Comparison of ENCODE assay signal across 20 cellular contexts in genomic region chr18:57660961-57661360, GRCh38. TPM values are rescaled to one million over a fixed set of nuclear protein-coding genes. Genes with fewer than 3 reads are reported as not detected.
A peak's percentile ranks its signal among the peaks of the same experiment; 100 is the strongest.
DNase-seq lines count a peak whose midpoint lies in the region; ATAC-seq and TF ChIP-seq lines count a peak whose summit lies in the region.
"Had no signal": no experiment of that assay in that cellular context is flagged by ENCODE, and none has a peak within 500 bp of the region (broad histone marks: within the 10 kb centered on the region; RNA-seq: fewer than 3 reads in every experiment).

No MANE protein-coding gene starts in this region.

- peaks cover 13% of the 10 kb centered on the region for H3K4me1 ChIP-seq in prostate gland (replicated peaks)
- H3K4me1 ChIP-seq: foreskin keratinocyte, Peyer's patch, testis had no signal

- H3K4me3 Mint-ChIP-seq in effector memory CD8-positive, alpha-beta T cell = no peak overlapping the region
- H3K4me3 Mint-ChIP-seq: activated CD4-positive, alpha-beta T cell treated with anti-CD3 and anti-CD28 coated beads, Interleukin-2, amount 10 ng/mL, durations not matched to agents 24 days and 14 days had no signal

- CTCF ChIA-PET in BJ (lab: Yijun Ruan, JAX) = interaction anchor here (0.6 kb wide), 1 partner anchor 9 kb away, joined by 3 read pairs; no protein-coding TSS in a partner anchor

- H3K27ac Mint-ChIP-seq in effector memory CD8-positive, alpha-beta T cell = peak overlapping the region; percentile 57 to 62
- H3K27ac Mint-ChIP-seq: activated CD4-positive, alpha-beta T cell treated with anti-CD3 and anti-CD28 coated beads, Interleukin-2, amount 10 ng/mL, durations not matched to agents 24 days and 14 days had no signal

- H3K27me3 Mint-ChIP-seq in effector memory CD8-positive, alpha-beta T cell = no peaks in the 10 kb centered on the region
- H3K27me3 Mint-ChIP-seq: activated CD4-positive, alpha-beta T cell treated with anti-CD3 and anti-CD28 coated beads, Interleukin-2, amount 10 ng/mL, durations not matched to agents 24 days and 14 days had no signal

- DNase-seq in BJ (ENCODE audit: low read depth) (peak; percentile 58), NB4 (ENCODE audit: low read depth) (peak; percentile 48), prostate gland (ENCODE audit: low spot score) (no peak), NCI-H526 treated with DMSO at 0.1 percent for 48 hours (lab: John Stamatoyannopoulos, UW) (no peak), GF-D8 (lab: John Stamatoyannopoulos, UW) (no peak)
- no peak for DNase-seq in effector memory CD8-positive, alpha-beta T cell
- DNase-seq: activated CD4-positive, alpha-beta T cell treated with anti-CD3 and anti-CD28 coated beads, Interleukin-2, amount 10 ng/mL, durations not matched to agents 24 days and 14 days; activated T-cell treated with anti-CD3 and anti-CD28 coated beads, Interleukin-2, amount 50 U/mL, for 48 hours; amygdala; DMS79 treated with DMSO at 0.1 percent for 48 hours; foreskin keratinocyte; NCI-H146; NCI-H748 treated with DMSO at 0.1 percent for 48 hours; Peyer's patch; T-helper 2 cell; testis had no signal

- H3K9me3 Mint-ChIP-seq in effector memory CD8-positive, alpha-beta T cell = no peaks in the 10 kb centered on the region
- H3K9me3 Mint-ChIP-seq: activated CD4-positive, alpha-beta T cell treated with anti-CD3 and anti-CD28 coated beads, Interleukin-2, amount 10 ng/mL, durations not matched to agents 24 days and 14 days had no signal

- 89% methylated on average over 11 of the region's 11 CpGs for WGBS in prostate gland

- H3K36me3 ChIP-seq in BJ (ENCODE audit: control insufficient read depth, insufficient read depth, low read length) = peaks cover 9% of the 10 kb centered on the region
- no peaks in the 10 kb centered on the region for H3K36me3 ChIP-seq in prostate gland

- POLR2A ChIA-PET in BJ (lab: Charles Lee) = no interaction called here

- H3K36me3 Mint-ChIP-seq in effector memory CD8-positive, alpha-beta T cell (ENCODE audit: insufficient read depth) = no peaks in the 10 kb centered on the region

- TF ChIP-seq POLR2A in NB4 (IDR thresholded peaks at IDR 0.05; ENCODE audit: extremely low read depth, insufficient read length) (no peak), prostate gland (IDR thresholded peaks at IDR 0.05) (no peak)

- peaks cover 17 to 32% of the 10 kb centered on the region in 2 donors for H3K4me1 Mint-ChIP-seq in effector memory CD8-positive, alpha-beta T cell (ENCODE audit: low read depth in 2 of 2)

- TF ChIP-seq CTCF in BJ (IDR thresholded peaks at IDR 0.05; ENCODE audit: insufficient read depth, low read depth, low read length) (no peak), NB4 (IDR thresholded peaks at IDR 0.05; ENCODE audit: low read depth, low read length) (no peak), prostate gland (IDR thresholded peaks at IDR 0.05) (no peak)

- intact Hi-C loops in prostate gland (cut with DNase I) = no loop called here

- no peak for ATAC-seq in effector memory CD8-positive, alpha-beta T cell (replicated peaks)
- ATAC-seq in GM18858 (IDR thresholded peaks at IDR 0.05; ENCODE audit: unreplicated experiment) (no peak), GM21528 (IDR thresholded peaks at IDR 0.05; ENCODE audit: low FRiP score, unreplicated experiment) (no peak)
- ATAC-seq: foreskin keratinocyte, GM12878 had no signal

- H3K4me3 ChIP-seq in BJ (ENCODE audit: low read depth, low read length) (no peak overlapping the region), NB4 (ENCODE audit: low read depth, low read length) (no peak overlapping the region), prostate gland (no peak overlapping the region)
- H3K4me3 ChIP-seq: dorsolateral prefrontal cortex, GM12878, Peyer's patch, testis had no signal

- no peaks in the 10 kb centered on the region for H3K27me3 ChIP-seq in BJ (ENCODE audit: control insufficient read depth, insufficient read depth, low read length)
- no peaks in the 10 kb centered on the region for H3K27me3 ChIP-seq in prostate gland (replicated peaks; ENCODE audit: insufficient read depth)
- H3K27me3 ChIP-seq: dorsolateral prefrontal cortex, foreskin keratinocyte, Peyer's patch, testis had no signal

- peak overlapping the region; percentile 81 to 87 for H3K27ac ChIP-seq in prostate gland
- H3K27ac ChIP-seq: foreskin keratinocyte, Peyer's patch, testis had no signal

- H3K9me3 ChIP-seq in prostate gland = no peaks in the 10 kb centered on the region
- H3K9me3 ChIP-seq: testis had no signal

RNA-seq across cellular contexts. Expression of gene NARS1, which starts 39.3 kb away (rescaled TPM):
- polyA plus RNA-seq in BJ (2011; rRNA removed) = 169 and 250 TPM in 2 replicates
- 123 and 213 TPM in 2 replicates for polyA minus RNA-seq in BJ (2011; rRNA and poly(A)+ RNA removed)
- total RNA-seq in prostate gland = 100 to 1,000 TPM; 101 to 152 TPM

Comparison
In these comparisons a context has a peak if more than half of its experiments do, and no peak if none do; other contexts are left out.
1. DNase-seq: peak in BJ (single experiment) and NB4 (single experiment); none in effector memory CD8-positive, alpha-beta T cell (0 of 3), prostate gland (single experiment), NCI-H526 treated with DMSO at 0.1 percent for 48 hours (single experiment) and GF-D8 (single experiment).